In genomic region chr7:876077-876971, GRCh38 we compare ENCODE assay signal across 8 cellular contexts. TPM values are rescaled to one million over a fixed set of nuclear protein-coding genes. Genes with fewer than 3 reads are reported as not detected.
DNase-seq lines count a peak whose midpoint lies in the region; ATAC-seq and TF ChIP-seq lines count a peak whose summit lies in the region.

A gene with protein sequence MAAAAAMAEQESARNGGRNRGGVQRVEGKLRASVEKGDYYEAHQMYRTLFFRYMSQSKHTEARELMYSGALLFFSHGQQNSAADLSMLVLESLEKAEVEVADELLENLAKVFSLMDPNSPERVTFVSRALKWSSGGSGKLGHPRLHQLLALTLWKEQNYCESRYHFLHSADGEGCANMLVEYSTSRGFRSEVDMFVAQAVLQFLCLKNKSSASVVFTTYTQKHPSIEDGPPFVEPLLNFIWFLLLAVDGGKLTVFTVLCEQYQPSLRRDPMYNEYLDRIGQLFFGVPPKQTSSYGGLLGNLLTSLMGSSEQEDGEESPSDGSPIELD (plus strand): TSS chr7:876554. CDS start chr7:876646, 92 bp downstream.

- peak within 1 kb of the TSS; percentile 95 for H3K4me3 Mint-ChIP-seq in T-helper 17 cell

- H3K36me3 ChIP-seq in vagina: peaks cover 0 to 19% of the 10 kb centered on the region in 2 donors

- TF ChIP-seq CTCF in GM12875 (IDR thresholded peaks at IDR 0.05; ENCODE audit: borderline replicate concordance, insufficient read depth, low read depth, low read length) (peak; percentile 18; the same call in 1 of the 2 replicates), vagina (IDR thresholded peaks at IDR 0.05) (no peak)

- peaks cover 7% of the 10 kb centered on the region for H3K4me1 ChIP-seq in right cardiac atrium (ENCODE audit: control insufficient read depth, insufficient read depth, low read length)
- H3K4me1 ChIP-seq in vagina: peaks cover 43% of the 10 kb centered on the region

- peak within 1 kb of the TSS; percentile 93 for H3K27ac Mint-ChIP-seq in T-helper 17 cell

- under 1% methylated on average over 129 of the region's 129 CpGs for WGBS in right cardiac atrium

- H3K27me3 ChIP-seq in right cardiac atrium (ENCODE audit: control insufficient read depth, insufficient read depth) (no peaks in the 10 kb centered on the region), vagina (no peaks in the 10 kb centered on the region)

- peaks cover 11% of the 10 kb centered on the region for H3K4me1 Mint-ChIP-seq in T-helper 17 cell

- intact Hi-C loops in right cardiac atrium (cut with DNase I) (loop anchor here in 3 of 4 donors (5.0 to 10.0 kb wide), 4 partner anchors 52 to 552 kb away; no protein-coding TSS in a partner anchor), vagina (cut with DNase I) (loop anchor here (10.0 kb wide), 1 partner anchor 552 kb away; no protein-coding TSS in a partner anchor)

- peak in 1 of 2 donors; percentile 77 for TF ChIP-seq POLR2A in vagina (IDR thresholded peaks at IDR 0.05)

- ATAC-seq in HG02798 (IDR thresholded peaks at IDR 0.05; ENCODE audit: poor library complexity, unreplicated experiment): peak; percentile 85
- peak; percentile 83 for ATAC-seq in T-helper 17 cell
- ATAC-seq in right cardiac atrium: peak; percentile 83 to 86

- H3K4me3 ChIP-seq in GM12875 (ENCODE audit: low read depth, low read length) (peak within 1 kb of the TSS; percentile 97), right cardiac atrium (ENCODE audit: low read length) (peak within 1 kb of the TSS; percentile 87), vagina (peak within 1 kb of the TSS; percentile 82 to 88)

- no peaks in the 10 kb centered on the region for H3K27me3 Mint-ChIP-seq in T-helper 17 cell

- H3K36me3 Mint-ChIP-seq in T-helper 17 cell (ENCODE audit: low read depth): no peaks in the 10 kb centered on the region

- H3K27ac ChIP-seq in angular gyrus (ENCODE audit: low read depth, low read length): peak within 1 kb of the TSS; percentile 80
- peak within 1 kb of the TSS; percentile 81 for H3K27ac ChIP-seq in right cardiac atrium (ENCODE audit: low read length)
- H3K27ac ChIP-seq in vagina: peak within 1 kb of the TSS; percentile 91

- H3K9me3 ChIP-seq in T-helper 17 cell (ENCODE audit: control insufficient read depth, low read length, poor library complexity, severe bottlenecking) (no peaks in the 10 kb centered on the region), right cardiac atrium (ENCODE audit: control insufficient read depth, low read length) (no peaks in the 10 kb centered on the region), vagina (no peaks in the 10 kb centered on the region)

- DNase-seq in NCI-H1436 treated with DMSO at 0.1 percent for 48 hours (lab: John Stamatoyannopoulos, UW): peak; percentile 66
- peak; percentile 96 to 99 (median 97) for DNase-seq in T-helper 17 cell
- peak; percentile 98 to 99 (median 98) for DNase-seq in right cardiac atrium
- DNase-seq in putamen (ENCODE audit: low spot score): peak; percentile 95
- DNase-seq in vagina (ENCODE audit: extremely low spot score in 2 of 2): peak in 1 of 2 donors; percentile 95

RNA-seq across cellular contexts. Expression of the gene that starts here (rescaled TPM):
- total RNA-seq in T-helper 17 cell: 10 to 100 TPM; 58.5 to 81.0 TPM
- 10 to 100 TPM; 20.1 to 23.6 (median 22.2) TPM for total RNA-seq in right cardiac atrium
- polyA plus RNA-seq in right cardiac atrium: 22.2 TPM
- 35.8 TPM for total RNA-seq in vagina
